9 cellular contexts compared by ENCODE assay signal in the genomic region with DNA sequence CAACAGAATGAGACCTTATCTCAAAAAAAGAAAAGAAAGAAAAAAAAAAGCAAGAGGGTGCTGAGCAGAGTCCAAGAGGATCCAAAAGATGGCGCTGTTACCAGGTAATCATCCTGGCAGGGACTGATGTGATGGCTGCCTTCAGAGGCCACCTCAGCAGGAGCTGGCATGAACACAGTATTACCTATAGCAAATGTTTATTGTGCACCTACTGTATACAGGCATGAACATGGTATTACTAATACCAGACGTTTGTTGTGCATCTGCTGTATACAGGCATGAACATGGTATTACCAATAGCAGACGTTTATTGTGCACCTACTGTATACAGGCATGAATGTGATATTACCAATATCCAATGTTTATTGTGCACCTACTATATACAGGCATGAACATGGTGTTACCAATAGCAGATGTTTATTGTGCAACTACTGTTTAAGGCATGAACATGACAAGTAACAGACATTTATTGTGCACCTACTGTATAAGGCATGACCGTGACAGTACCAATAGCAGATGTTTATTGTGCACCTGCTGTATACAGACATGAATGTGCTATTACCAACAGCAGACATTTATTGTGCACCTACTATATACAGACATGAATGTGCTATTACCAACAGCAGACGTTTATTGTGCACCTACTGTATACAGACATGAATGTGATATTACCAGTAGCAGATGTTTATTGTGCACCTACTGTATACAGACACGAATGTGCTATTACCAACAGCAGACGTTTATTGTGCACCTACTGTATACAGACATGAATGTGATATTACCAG.
DNase-seq lines count a peak whose midpoint lies in the region; ATAC-seq and TF ChIP-seq lines count a peak whose summit lies in the region.
"Had no signal": no experiment of that assay in that cellular context is flagged by ENCODE, and none has a peak within 500 bp of the region (broad histone marks: within the 10 kb centered on the region; RNA-seq: fewer than 3 reads in every experiment).

No MANE protein-coding gene starts in this region.

- DNase-seq in GDM1 (lab: John Stamatoyannopoulos, UW) (peak; percentile 30), NCI-H226 (peak; percentile 36), epithelial cell of proximal tubule (ENCODE audit: low read depth) (no peak), NCI-H2029 treated with DMSO at 0.1 percent for 48 hours (lab: John Stamatoyannopoulos, UW) (no peak), NOMO-1 treated with dmso at 0.1 percent for 144 hours (lab: John Stamatoyannopoulos, UW; ENCODE audit: unreplicated experiment) (no peak), T1000 (lab: John Stamatoyannopoulos, UW) (no peak)
- DNase-seq: stimulated activated naive CD4-positive, alpha-beta T cell treated with Interleukin-2 at 50 U/mL for 16 hours had no signal

- no peak overlapping the region for H3K4me3 ChIP-seq in epithelial cell of proximal tubule (ENCODE audit: low read depth, low read length)

- TF ChIP-seq CTCF in 22Rv1 (IDR thresholded peaks at IDR 0.05) = peak; percentile 51
- TF ChIP-seq CTCF in epithelial cell of proximal tubule (conservative IDR thresholded peaks at IDR 0.05; ENCODE audit: low read depth, low read length) = peak; percentile 59

- H3K27ac ChIP-seq in 22Rv1 = no peak overlapping the region

- no peak for ATAC-seq in HG03108 (IDR thresholded peaks at IDR 0.05; ENCODE audit: unreplicated experiment)

Comparison
In these comparisons a context has a peak if more than half of its experiments do, and no peak if none do; other contexts are left out.
1. DNase-seq: peak in GDM1 (single experiment) and NCI-H226 (single experiment); none in epithelial cell of proximal tubule (single experiment), NCI-H2029 treated with DMSO at 0.1 percent for 48 hours (single experiment), NOMO-1 treated with dmso at 0.1 percent for 144 hours (single experiment) and T1000 (single experiment).